ENCODE assay signal across 14 cellular contexts in the genomic region with DNA sequence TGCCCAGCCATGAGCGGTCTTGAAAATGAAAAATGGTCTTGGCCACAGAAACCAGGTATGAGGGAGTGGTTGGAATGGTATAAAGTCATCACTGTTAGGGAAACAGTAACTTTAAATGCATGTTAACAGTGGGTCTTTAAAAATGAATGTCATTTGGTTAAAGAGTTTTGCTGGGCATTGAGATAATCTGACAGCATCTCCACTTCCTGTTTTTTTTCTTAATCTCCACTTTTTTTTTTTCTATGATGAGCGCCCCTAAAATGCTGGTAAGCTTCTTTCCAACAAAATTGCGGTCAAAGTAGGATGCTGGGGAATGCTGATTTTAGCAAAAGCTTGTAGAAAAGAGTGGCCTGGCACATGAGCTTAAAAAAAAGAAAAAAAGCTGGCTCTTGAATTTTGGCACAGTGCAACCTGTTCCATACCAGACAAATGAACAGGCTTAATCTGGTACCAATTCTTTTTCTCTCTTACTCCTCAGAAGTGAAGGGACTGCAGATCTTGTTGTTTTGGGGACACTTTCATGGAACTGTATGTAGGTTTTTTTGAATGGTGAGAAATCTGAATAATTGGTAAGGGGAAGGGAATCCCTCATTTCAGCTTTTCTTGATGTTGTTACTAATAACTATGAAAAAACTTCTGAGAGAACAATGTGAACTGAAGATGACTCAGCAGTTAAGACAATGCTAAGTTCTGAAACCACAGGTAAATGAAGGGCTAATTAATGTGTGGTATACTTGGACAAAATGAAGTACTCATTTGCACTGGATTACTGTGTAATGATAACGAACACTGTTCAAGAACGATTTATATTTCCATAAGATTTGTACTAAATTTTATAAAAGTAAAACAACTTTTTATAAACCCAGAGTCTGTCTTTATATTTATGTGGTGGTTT. TPM values are rescaled to one million over a fixed set of nuclear protein-coding genes. Genes with fewer than 3 reads are reported as not detected.
DNase-seq lines count a peak whose midpoint lies in the region; ATAC-seq and TF ChIP-seq lines count a peak whose summit lies in the region.
"Had no signal": no experiment of that assay in that cellular context is flagged by ENCODE, and none has a peak within 500 bp of the region (broad histone marks: within the 10 kb centered on the region; RNA-seq: fewer than 3 reads in every experiment).

No MANE protein-coding gene starts in this region.

- POLR2A ChIA-PET in RWPE1 (lab: Yijun Ruan, JAX; ENCODE audit: low non-redundant PET), result no interaction called here

- H3K27ac ChIP-seq in RWPE1 (peak overlapping the region; percentile 79), cingulate gyrus (ENCODE audit: low read depth, low read length) (peak overlapping the region; percentile 78)
- H3K27ac ChIP-seq: BLaER1 had no signal

- CTCF ChIA-PET in RWPE1 (lab: Yijun Ruan, JAX), result interaction anchor here (0.6 kb wide), 1 partner anchor 39 kb away, joined by 3 read pairs; no protein-coding TSS in a partner anchor

- TF ChIP-seq CTCF in RWPE1 (conservative IDR thresholded peaks at IDR 0.05; ENCODE audit: low read depth), result no peak

- ATAC-seq in GM18867 (IDR thresholded peaks at IDR 0.05; ENCODE audit: unreplicated experiment) (no peak), HG02642 (IDR thresholded peaks at IDR 0.05; ENCODE audit: poor library complexity, unreplicated experiment) (no peak)
- ATAC-seq: activated naive CD8-positive, alpha-beta T cell treated with anti-CD3 and anti-CD28 coated beads, Interleukin-2, amount 50 U/mL, for 24 hours had no signal

- DNase-seq in GM03348 (ENCODE audit: low spot score) (peak; percentile 53), RWPE1 (ENCODE audit: low spot score) (no peak), renal cortical epithelial cell (ENCODE audit: low read depth) (peak; percentile 68), kidney tubule cell (ENCODE audit: low spot score) (no peak), NCI-H128 (lab: John Stamatoyannopoulos, UW; ENCODE audit: unreplicated experiment) (no peak)
- DNase-seq: activated B cell treated with CpG ODN at 0.5 μM for 24 hours; activated naive CD8-positive, alpha-beta T cell treated with anti-CD3 and anti-CD28 coated beads, Interleukin-2, amount 50 U/mL, for 24 hours; effector CD4-positive, alpha-beta T cell; NCI-H187; NCI-H82 had no signal

RNA-seq across cellular contexts. Expression of gene ARHGEF12, which starts 3.1 kb away (rescaled TPM):
- total RNA-seq in renal cortical epithelial cell, result 72.9 and 224 TPM in 2 replicates

RNA-seq across cellular contexts. Expression of gene TLCD5, which starts 8.0 kb away (rescaled TPM):
- 3.8 and 19.0 TPM in 2 replicates for total RNA-seq in renal cortical epithelial cell

Comparison
In these comparisons a context has a peak if more than half of its experiments do, and no peak if none do; other contexts are left out.
1. DNase-seq: peak in GM03348 (single experiment) and renal cortical epithelial cell (single experiment); none in RWPE1 (single experiment), kidney tubule cell (single experiment) and NCI-H128 (single experiment).